Comparison of ENCODE assay signal across 8 cellular contexts in the genomic region with DNA sequence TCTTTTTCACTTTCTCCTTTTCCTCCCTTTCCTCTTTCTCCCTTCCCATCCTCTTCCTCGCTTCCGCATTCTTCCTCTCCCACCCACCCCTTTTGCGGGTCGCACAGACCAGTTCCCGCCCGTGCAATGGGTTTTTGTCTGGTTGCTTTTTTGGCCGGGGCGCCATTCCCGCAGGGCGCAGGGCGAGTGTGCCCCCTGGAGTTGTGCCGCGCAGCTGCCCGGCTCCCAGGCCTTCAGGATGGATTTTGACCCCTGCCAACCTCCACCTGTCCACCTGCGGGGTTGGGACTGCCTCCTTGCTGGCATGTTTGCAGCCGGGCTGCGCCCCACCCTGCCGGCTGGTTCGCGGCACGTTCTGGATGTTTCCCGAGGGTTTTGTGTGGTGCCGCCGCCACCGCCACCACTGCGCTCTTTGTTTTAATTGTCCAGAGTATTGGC. TPM values are rescaled to one million over a fixed set of nuclear protein-coding genes. Genes with fewer than 3 reads are reported as not detected.
DNase-seq lines count a peak whose midpoint lies in the region; ATAC-seq and TF ChIP-seq lines count a peak whose summit lies in the region.

No MANE protein-coding gene starts in this region.

- no peak overlapping the region for H3K27ac ChIP-seq in SK-N-MC

- H3K36me3 Mint-ChIP-seq in natural killer cell treated with Interleukin-12 subunit alpha and Interleukin-12 subunit beta and Interleukin-15 and Interleukin-18, amount 100 ng/mL, for 72 hours: peaks cover 7% of the 10 kb centered on the region

- H3K4me1 Mint-ChIP-seq in natural killer cell treated with Interleukin-12 subunit alpha and Interleukin-12 subunit beta and Interleukin-15 and Interleukin-18, amount 100 ng/mL, for 72 hours (ENCODE audit: low read depth in 2 of 2): peaks cover 24 to 42% of the 10 kb centered on the region in 2 donors

- H3K9me3 Mint-ChIP-seq in natural killer cell treated with Interleukin-12 subunit alpha and Interleukin-12 subunit beta and Interleukin-15 and Interleukin-18, amount 100 ng/mL, for 72 hours: no peaks in the 10 kb centered on the region

- in situ Hi-C loops in GM13977 (cut with MboI; ENCODE audit: low pct_unique_long_range_greater_than_20kb, low sequenced_read_pairs, unreplicated experiment): no loop called here

- peak overlapping the region; percentile 29 to 69 for H3K27ac Mint-ChIP-seq in natural killer cell treated with Interleukin-12 subunit alpha and Interleukin-12 subunit beta and Interleukin-15 and Interleukin-18, amount 100 ng/mL, for 72 hours

- H3K4me3 ChIP-seq in SK-N-MC (peak overlapping the region; percentile 61), epithelial cell of esophagus (ENCODE audit: low read length) (peak overlapping the region; percentile 34)

- H3K27me3 Mint-ChIP-seq in natural killer cell treated with Interleukin-12 subunit alpha and Interleukin-12 subunit beta and Interleukin-15 and Interleukin-18, amount 100 ng/mL, for 72 hours: no peaks in the 10 kb centered on the region

- DNase-seq in GM13977 (ENCODE audit: low spot score) (peak; percentile 49), SK-N-MC (ENCODE audit: low read depth, low spot score) (no peak), epithelial cell of esophagus (ENCODE audit: low read depth) (no peak), NCI-H1105 (lab: John Stamatoyannopoulos, UW) (no peak)
- DNase-seq in natural killer cell treated with Interleukin-12 subunit alpha and Interleukin-12 subunit beta and Interleukin-15 and Interleukin-18, amount 100 ng/mL, for 72 hours (ENCODE audit: low spot score): no peak

- H3K9me3 ChIP-seq in SK-N-MC (ENCODE audit: low read depth, low read length): no peaks in the 10 kb centered on the region

- ATAC-seq in natural killer cell treated with Interleukin-12 subunit alpha and Interleukin-12 subunit beta and Interleukin-15 and Interleukin-18, amount 100 ng/mL, for 72 hours: no peak
- no peak for ATAC-seq in HG03039 (IDR thresholded peaks at IDR 0.05; ENCODE audit: unreplicated experiment)
- ATAC-seq in HG03571 (IDR thresholded peaks at IDR 0.05; ENCODE audit: unreplicated experiment): no peak
- no peak for ATAC-seq in HG03457 (IDR thresholded peaks at IDR 0.05; ENCODE audit: unreplicated experiment)

- peak overlapping the region; percentile 76 for H3K4me3 Mint-ChIP-seq in natural killer cell treated with Interleukin-12 subunit alpha and Interleukin-12 subunit beta and Interleukin-15 and Interleukin-18, amount 100 ng/mL, for 72 hours

- TF ChIP-seq CTCF in GM13977 (IDR thresholded peaks at IDR 0.05; ENCODE audit: extremely low read depth, insufficient read depth, missing control alignments) (peak; percentile 43), epithelial cell of esophagus (IDR thresholded peaks at IDR 0.05; ENCODE audit: insufficient read depth, low read depth, low read length, missing control alignments) (peak; percentile 14)

- H3K9ac ChIP-seq in SK-N-MC (ENCODE audit: insufficient read length): no peak overlapping the region

- no peaks in the 10 kb centered on the region for H3K36me3 ChIP-seq in SK-N-MC (ENCODE audit: insufficient read depth, low read length)

RNA-seq across cellular contexts. Expression of gene SEL1L3, which starts 0.6 kb away (rescaled TPM):
- 10 to 100 TPM; 35.0 to 54.4 TPM for total RNA-seq in natural killer cell treated with Interleukin-12 subunit alpha and Interleukin-12 subunit beta and Interleukin-15 and Interleukin-18, amount 100 ng/mL, for 72 hours

RNA-seq across cellular contexts. Expression of gene SMIM20, which starts 50.7 kb away (rescaled TPM):
- total RNA-seq in natural killer cell treated with Interleukin-12 subunit alpha and Interleukin-12 subunit beta and Interleukin-15 and Interleukin-18, amount 100 ng/mL, for 72 hours: 10 to 100 TPM; 12.1 to 19.0 TPM
